Comparison of ENCODE assay signal across 1 cellular context in genomic region chrX:23756165-23756564, GRCh38.
TF ChIP-seq lines count a peak whose summit lies in the region.

No MANE protein-coding gene starts in this region.

TF ChIP-seq in H1, 55 proteins besides CTCF, POLR2A, EP300 and RAD21:
- TF ChIP-seq CREB1 (IDR thresholded peaks at IDR 0.05): no peak
- no peak for TF ChIP-seq KDM4A (IDR thresholded peaks at IDR 0.05; ENCODE audit: low read depth, low read length, severe bottlenecking)
- no peak for TF ChIP-seq SAP30 (IDR thresholded peaks at IDR 0.05; ENCODE audit: insufficient read depth, insufficient replicate concordance, low read length)
- TF ChIP-seq JUND (IDR thresholded peaks at IDR 0.05; ENCODE audit: low read length): no peak
